In genomic region chr20:20664795-20665194, GRCh38 we compare ENCODE assay signal across 8 cellular contexts. TPM values are rescaled to one million over a fixed set of nuclear protein-coding genes. Genes with fewer than 3 reads are reported as not detected.
DNase-seq lines count a peak whose midpoint lies in the region; ATAC-seq and TF ChIP-seq lines count a peak whose summit lies in the region.

No MANE protein-coding gene starts in this region.

- H3K9me3 Mint-ChIP-seq in Caco-2 (ENCODE audit: unreplicated experiment): no peaks in the 10 kb centered on the region

- no peaks in the 10 kb centered on the region for H3K27me3 Mint-ChIP-seq in Caco-2 (ENCODE audit: insufficient read depth, unreplicated experiment)

- H3K36me3 Mint-ChIP-seq in Caco-2 (ENCODE audit: insufficient read depth, unreplicated experiment): no peaks in the 10 kb centered on the region

- H3K9ac ChIP-seq in fibroblast of lung (ENCODE audit: insufficient read depth, low read length): no peak overlapping the region

- no peak overlapping the region for H3K27ac Mint-ChIP-seq in Caco-2 (ENCODE audit: unreplicated experiment)

- H2AFZ ChIP-seq in fibroblast of lung (ENCODE audit: low read length) (no peak overlapping the region), osteoblast (ENCODE audit: low read length) (no peak overlapping the region)

- H3K4me3 Mint-ChIP-seq in Caco-2 (ENCODE audit: unreplicated experiment): no peak overlapping the region

- H3K36me3 ChIP-seq in Caco-2 (ENCODE audit: control insufficient read depth, insufficient read depth, low read length) (no peaks in the 10 kb centered on the region), fibroblast of lung (ENCODE audit: control insufficient read depth, insufficient read depth, low read length) (no peaks in the 10 kb centered on the region), osteoblast (ENCODE audit: insufficient read depth, low read length) (no peaks in the 10 kb centered on the region)

- no peaks in the 10 kb centered on the region for H3K4me1 ChIP-seq in Caco-2
- no peaks in the 10 kb centered on the region for H3K4me1 ChIP-seq in fibroblast of lung (ENCODE audit: control insufficient read depth, extremely low read depth, insufficient read depth, low read length)
- H3K4me1 ChIP-seq in osteoblast (ENCODE audit: insufficient read depth, low read length): no peaks in the 10 kb centered on the region

- no peaks in the 10 kb centered on the region for H3K27me3 ChIP-seq in Caco-2 (replicated peaks; ENCODE audit: control insufficient read depth, insufficient read depth, low read length)
- H3K27me3 ChIP-seq in fibroblast of lung (ENCODE audit: control insufficient read depth, insufficient read depth, low read length): no peaks in the 10 kb centered on the region
- H3K27me3 ChIP-seq in osteoblast (ENCODE audit: insufficient read depth, low read length): no peaks in the 10 kb centered on the region

- H3K79me2 ChIP-seq in fibroblast of lung (ENCODE audit: control insufficient read depth, insufficient read depth, low read length) (no peaks in the 10 kb centered on the region), osteoblast (ENCODE audit: insufficient read depth, low read length) (no peaks in the 10 kb centered on the region)

- DNase-seq in Caco-2: peak in 1 of 2 experiments; percentile 34
- DNase-seq in RWPE1 (ENCODE audit: low spot score): peak; percentile 27
- DNase-seq in fibroblast of lung (ENCODE audit: low read depth in 2 of 2): peak; percentile 8 to 31
- DNase-seq in osteoblast (ENCODE audit: insufficient read length, low spot score, missing footprints): no peak
- DNase-seq in KG1 (lab: John Stamatoyannopoulos, UW): no peak

- ATAC-seq in GM19455 (IDR thresholded peaks at IDR 0.05; ENCODE audit: unreplicated experiment): peak; percentile 51
- no peak for ATAC-seq in GM21390 (IDR thresholded peaks at IDR 0.05; ENCODE audit: unreplicated experiment)

- BruUV-seq in Caco-2 (replicated peaks; lab: Mats Ljungman, UMichigan): no TSS peak

- H4K20me1 ChIP-seq in fibroblast of lung (ENCODE audit: control insufficient read depth, extremely low read depth, insufficient read depth, low read length): no peaks in the 10 kb centered on the region
- H4K20me1 ChIP-seq in osteoblast (ENCODE audit: insufficient read depth, low read length): no peaks in the 10 kb centered on the region

- intact Hi-C loops in Caco-2 (cut with micrococcal nuclease; ENCODE audit: unreplicated experiment): loop anchor here (1.0 to 2.0 kb wide), 2 partner anchors 48 to 161 kb away; partner anchors contain the start of gene RALGAPA2

- H3K4me2 ChIP-seq in fibroblast of lung (ENCODE audit: extremely low read depth, insufficient read depth, low read length) (no peak overlapping the region), osteoblast (ENCODE audit: insufficient read depth, low read length) (no peak overlapping the region)

- CTCF ChIA-PET in Caco-2 (lab: Charles Lee): no interaction called here
- CTCF ChIA-PET in RWPE1 (lab: Yijun Ruan, JAX): interaction anchor here (0.6 to 1.7 kb wide), 7 partner anchors 9 to 357 kb away, joined by 3 to 10 read pairs (median 3); no protein-coding TSS in a partner anchor

- POLR2A ChIA-PET in Caco-2 (lab: Charles Lee) (no interaction called here), RWPE1 (lab: Yijun Ruan, JAX; ENCODE audit: low non-redundant PET) (no interaction called here)

- peak; percentile 55 to 60 for TF ChIP-seq CTCF in Caco-2 (IDR thresholded peaks at IDR 0.05; ENCODE audit: insufficient read depth in 1 of 2, low read depth in 1 of 2, low read length in 1 of 2, severe bottlenecking in 1 of 2, unreplicated experiment in 1 of 2)
- TF ChIP-seq CTCF in LNCAP (IDR thresholded peaks at IDR 0.05): peak; percentile 81
- TF ChIP-seq CTCF in RWPE1 (conservative IDR thresholded peaks at IDR 0.05; ENCODE audit: low read depth): peak; percentile 83
- peak in 1 of 2 donors; percentile 32 for TF ChIP-seq CTCF in fibroblast of lung (conservative IDR thresholded peaks at IDR 0.05 in 1 of 2, IDR thresholded peaks at IDR 0.05 in 1 of 2; ENCODE audit: low read depth in 1 of 2, low read length in 2 of 2)
- peak; percentile 41 for TF ChIP-seq CTCF in osteoblast (IDR thresholded peaks at IDR 0.05; ENCODE audit: extremely low read depth, low read depth, low read length)

- no peak overlapping the region for H3K27ac ChIP-seq in RWPE1
- H3K27ac ChIP-seq in fibroblast of lung (ENCODE audit: insufficient read depth, low read length): no peak overlapping the region
- H3K27ac ChIP-seq in osteoblast (ENCODE audit: low read depth, low read length): no peak overlapping the region

- H3K4me1 Mint-ChIP-seq in Caco-2 (ENCODE audit: low read depth, unreplicated experiment): no peaks in the 10 kb centered on the region

- H3K4me3 ChIP-seq in Caco-2 (ENCODE audit: low read depth, low read length): no peak overlapping the region
- H3K4me3 ChIP-seq in fibroblast of lung (replicated peaks in 1 of 4; ENCODE audit: control extremely low read depth in 1 of 4, insufficient read depth in 1 of 4, low read depth in 3 of 4, low read length in 4 of 4): no peak overlapping the region
- no peak overlapping the region for H3K4me3 ChIP-seq in osteoblast (ENCODE audit: insufficient read depth, low read length)

- H3K9me3 ChIP-seq in Caco-2 (no peaks in the 10 kb centered on the region), fibroblast of lung (ENCODE audit: control insufficient read depth, insufficient read depth, low read depth, low read length) (no peaks in the 10 kb centered on the region), osteoblast (ENCODE audit: low read depth, low read length) (no peaks in the 10 kb centered on the region)

RNA-seq across cellular contexts. Expression of gene RALGAPA2, which starts 47.6 kb away (rescaled TPM):
- 17.3 and 19.1 TPM in 2 replicates for total RNA-seq in Caco-2 (2022)
- 7.6 and 9.5 TPM in 2 replicates for total RNA-seq in fibroblast of lung
- polyA plus RNA-seq in fibroblast of lung: 1.2 and 1.8 TPM in 2 replicates
- polyA plus RNA-seq in fibroblast of lung (2012): 1.4 and 1.5 TPM in 2 replicates
- 2.9 TPM in 2 replicates for polyA minus RNA-seq in fibroblast of lung (ENCODE audit: low replicate concordance)
- total RNA-seq in osteoblast: 6.2 and 7.7 TPM in 2 replicates

Comparison
In these comparisons a context has a peak if more than half of its experiments do, and no peak if none do; other contexts are left out.
1. DNase-seq: peak in RWPE1 (single experiment) and fibroblast of lung (2 of 2); none in osteoblast (single experiment) and KG1 (single experiment).